30 cellular contexts compared by ENCODE assay signal in genomic region chr10:11639861-11640764, GRCh38. TPM values are rescaled to one million over a fixed set of nuclear protein-coding genes. Genes with fewer than 3 reads are reported as not detected.
A peak's percentile ranks its signal among the peaks of the same experiment; 100 is the strongest.
DNase-seq lines count a peak whose midpoint lies in the region; ATAC-seq, FAIRE-seq and TF ChIP-seq lines count a peak whose summit lies in the region.
"Had no signal": no experiment of that assay in that cellular context is flagged by ENCODE, and none has a peak within 500 bp of the region (broad histone marks: within the 10 kb centered on the region; RNA-seq: fewer than 3 reads in every experiment).

No MANE protein-coding gene starts in this region.

- no peak overlapping the region for H3K27ac Mint-ChIP-seq in astrocyte (ENCODE audit: unreplicated experiment)
- H3K27ac Mint-ChIP-seq: activated CD4-positive, alpha-beta memory T cell treated with anti-CD3 and anti-CD28 coated beads, Interleukin-2, amount 10 ng/mL, durations not matched to agents 7 days and 5 days; CD4-positive, alpha-beta T cell; IgD-negative memory B cell; natural killer cell treated with Interleukin-12 subunit alpha and Interleukin-12 subunit beta and Interleukin-15 and Interleukin-18, amount 100 ng/mL, for 72 hours; stimulated activated effector memory CD8-positive, alpha-beta T cell treated with anti-CD3 and anti-CD28 coated beads, Interleukin-12 subunit alpha, Interleukin-12 subunit beta, amount 100 ng/mL, for 72 hours; T-helper 17 cell had no signal

- no peaks in the 10 kb centered on the region for H3K36me3 ChIP-seq in HEK293 (ENCODE audit: control insufficient read depth in 2 of 2, insufficient read depth in 1 of 2, low read length in 2 of 2)
- no peaks in the 10 kb centered on the region for H3K36me3 ChIP-seq in astrocyte (ENCODE audit: insufficient read depth, low read length)
- no peaks in the 10 kb centered on the region for H3K36me3 ChIP-seq in mesendoderm (ENCODE audit: control insufficient read depth, insufficient read depth, low read length)
- H3K36me3 ChIP-seq in Karpas-422 (ENCODE audit: insufficient read depth, low read length) = no peaks in the 10 kb centered on the region
- H3K36me3 ChIP-seq: SJSA1, thoracic aorta had no signal

- H3K9me2 ChIP-seq in Karpas-422 (replicated peaks; ENCODE audit: insufficient read depth, low read length) = no peaks in the 10 kb centered on the region

- WGBS in mesendoderm (ENCODE audit: extremely low coverage, insufficient coverage, low lambda C conversion rate) = no CpG with 5 or more reads among the region's 14 CpGs

- H4K8ac ChIP-seq in mesendoderm (ENCODE audit: low read depth, low read length) = no peak overlapping the region

- no peak for TF ChIP-seq CTCF in HEK293 (tag by site-specific recombination; IDR thresholded peaks at IDR 0.05)
- no peak for TF ChIP-seq CTCF in astrocyte (IDR thresholded peaks at IDR 0.05; ENCODE audit: insufficient read depth, low read depth, low read length)
- TF ChIP-seq CTCF in coronary artery (IDR thresholded peaks at IDR 0.05) = no peak

- H3K9me3 ChIP-seq in HEK293 (ENCODE audit: control insufficient read depth, insufficient read depth, low read depth, low read length) (no peaks in the 10 kb centered on the region), astrocyte (ENCODE audit: insufficient read depth, low read depth, low read length) (no peaks in the 10 kb centered on the region), Karpas-422 (ENCODE audit: low read length) (no peaks in the 10 kb centered on the region)
- H3K9me3 ChIP-seq: SJSA1, thoracic aorta had no signal

- H2AFZ ChIP-seq in astrocyte (ENCODE audit: low read depth, low read length) (no peak overlapping the region), Karpas-422 (ENCODE audit: low read length) (no peak overlapping the region)
- H2AFZ ChIP-seq: parathyroid adenoma had no signal

- no peaks in the 10 kb centered on the region for H3K9me3 Mint-ChIP-seq in astrocyte (ENCODE audit: unreplicated experiment)
- H3K9me3 Mint-ChIP-seq: activated CD4-positive, alpha-beta memory T cell treated with anti-CD3 and anti-CD28 coated beads, Interleukin-2, amount 10 ng/mL, durations not matched to agents 7 days and 5 days; CD4-positive, alpha-beta T cell; IgD-negative memory B cell; natural killer cell treated with Interleukin-12 subunit alpha and Interleukin-12 subunit beta and Interleukin-15 and Interleukin-18, amount 100 ng/mL, for 72 hours; stimulated activated effector memory CD8-positive, alpha-beta T cell treated with anti-CD3 and anti-CD28 coated beads, Interleukin-12 subunit alpha, Interleukin-12 subunit beta, amount 100 ng/mL, for 72 hours had no signal

- H3K79me1 ChIP-seq in mesendoderm (ENCODE audit: low read length) = no peaks in the 10 kb centered on the region

- no peak for FAIRE-seq in astrocyte (lab: Jason Lieb, UNC)

- no peak overlapping the region for H3K18ac ChIP-seq in mesendoderm (ENCODE audit: low read length)

- H3K79me2 ChIP-seq in astrocyte (ENCODE audit: insufficient read depth, low read length) = no peaks in the 10 kb centered on the region
- no peaks in the 10 kb centered on the region for H3K79me2 ChIP-seq in mesendoderm (ENCODE audit: control insufficient read depth, insufficient read depth, low read length)
- no peaks in the 10 kb centered on the region for H3K79me2 ChIP-seq in Karpas-422 (ENCODE audit: low read length)
- H3K79me2 ChIP-seq: parathyroid adenoma had no signal

- CTCF ChIA-PET in HEK293 (lab: Yijun Ruan, JAX) = interaction anchor here (0.6 kb wide), 1 partner anchor 93 kb away, joined by 3 read pairs; no protein-coding TSS in a partner anchor

- H3K4me1 Mint-ChIP-seq in astrocyte (ENCODE audit: low read depth, unreplicated experiment) = peaks cover 6% of the 10 kb centered on the region
- H3K4me1 Mint-ChIP-seq: activated CD4-positive, alpha-beta memory T cell treated with anti-CD3 and anti-CD28 coated beads, Interleukin-2, amount 10 ng/mL, durations not matched to agents 7 days and 5 days; stimulated activated effector memory CD8-positive, alpha-beta T cell treated with anti-CD3 and anti-CD28 coated beads, Interleukin-12 subunit alpha, Interleukin-12 subunit beta, amount 100 ng/mL, for 72 hours had no signal

- peak; percentile 32 for DNase-seq in NCI-H146 treated with DMSO at 0.1 percent for 48 hours (lab: John Stamatoyannopoulos, UW; ENCODE audit: unreplicated experiment)
- DNase-seq in astrocyte (ENCODE audit: low read depth) = no peak
- DNase-seq in mesendoderm = peak; percentile 9
- DNase-seq in coronary artery (ENCODE audit: low spot score) = no peak
- DNase-seq in activated naive CD4-positive, alpha-beta T cell (lab: John Stamatoyannopoulos, UW) = no peak
- DNase-seq in Karpas-422 = no peak
- DNase-seq: activated CD4-positive, alpha-beta memory T cell treated with anti-CD3 and anti-CD28 coated beads, Interleukin-2, amount 10 ng/mL, durations not matched to agents 7 days and 5 days; activated CD4-positive, CD25-positive, alpha-beta regulatory T cell; activated naive CD4-positive, alpha-beta T cell treated with Interleukin-2 at 50 U/mL for 16 hours; aorta; CD4-positive, alpha-beta T cell; cerebellar nuclear complex; DMS153; effector CD4-positive, alpha-beta T cell; GDM1; kidney glomerular epithelial cell; NCI-H2107; NCI-H510A treated with DMSO at 0.1 percent for 48 hours; PC-3; T-helper 17 cell had no signal

- POLR2A ChIA-PET in HEK293 (lab: Yijun Ruan, JAX) = no interaction called here

- no peaks in the 10 kb centered on the region for H3K36me3 Mint-ChIP-seq in astrocyte (ENCODE audit: low read depth, unreplicated experiment)
- H3K36me3 Mint-ChIP-seq: IgD-negative memory B cell; stimulated activated effector memory CD8-positive, alpha-beta T cell treated with anti-CD3 and anti-CD28 coated beads, Interleukin-12 subunit alpha, Interleukin-12 subunit beta, amount 100 ng/mL, for 72 hours had no signal

- no peak overlapping the region for H3K4ac ChIP-seq in mesendoderm (ENCODE audit: low read depth, low read length)

- H2AK5ac ChIP-seq in mesendoderm (ENCODE audit: low read length) = no peak overlapping the region

- H3K4me3 ChIP-seq in HEK293 (ENCODE audit: low read depth, low read length) (no peak overlapping the region), astrocyte (ENCODE audit: insufficient read depth, low read depth, low read length) (no peak overlapping the region), mesendoderm (ENCODE audit: low read length) (no peak overlapping the region), coronary artery (no peak overlapping the region), Karpas-422 (ENCODE audit: low read length) (no peak overlapping the region)
- H3K4me3 ChIP-seq: SJSA1, thoracic aorta had no signal

- H3K23ac ChIP-seq in mesendoderm (ENCODE audit: low read length) = no peak overlapping the region

- H4K5ac ChIP-seq in mesendoderm (ENCODE audit: low read length) = no peak overlapping the region

- no peak overlapping the region for H2BK120ac ChIP-seq in mesendoderm (ENCODE audit: low read depth, low read length)

- peak overlapping the region; percentile 30 for H3K4me3 Mint-ChIP-seq in astrocyte (ENCODE audit: unreplicated experiment)
- H3K4me3 Mint-ChIP-seq: activated CD4-positive, alpha-beta memory T cell treated with anti-CD3 and anti-CD28 coated beads, Interleukin-2, amount 10 ng/mL, durations not matched to agents 7 days and 5 days; CD4-positive, alpha-beta T cell; IgD-negative memory B cell; natural killer cell treated with Interleukin-12 subunit alpha and Interleukin-12 subunit beta and Interleukin-15 and Interleukin-18, amount 100 ng/mL, for 72 hours; stimulated activated effector memory CD8-positive, alpha-beta T cell treated with anti-CD3 and anti-CD28 coated beads, Interleukin-12 subunit alpha, Interleukin-12 subunit beta, amount 100 ng/mL, for 72 hours; T-helper 17 cell had no signal

- no peak overlapping the region for H3K56ac ChIP-seq in mesendoderm (ENCODE audit: low read length)

- no peak overlapping the region for H2BK5ac ChIP-seq in mesendoderm (ENCODE audit: low read length)

- no peaks in the 10 kb centered on the region for H4K20me1 ChIP-seq in astrocyte (ENCODE audit: insufficient read depth, low read length)
- no peaks in the 10 kb centered on the region for H4K20me1 ChIP-seq in Karpas-422 (ENCODE audit: insufficient read depth, low read depth, low read length)

- no peak overlapping the region for H3K27ac ChIP-seq in HEK293 (ENCODE audit: extremely low read depth, low read depth, low read length)
- H3K27ac ChIP-seq in astrocyte (ENCODE audit: low read depth, low read length) = no peak overlapping the region
- no peak overlapping the region for H3K27ac ChIP-seq in mesendoderm (ENCODE audit: low read depth, low read length)
- H3K27ac ChIP-seq in coronary artery = no peak overlapping the region
- H3K27ac ChIP-seq in Karpas-422 (ENCODE audit: low read length) = no peak overlapping the region
- H3K27ac ChIP-seq: HL-60, parathyroid adenoma, SJSA1, thoracic aorta had no signal

- H3K4me1 ChIP-seq in HEK293 (ENCODE audit: control insufficient read depth, insufficient read depth, low read length) = no peaks in the 10 kb centered on the region
- H3K4me1 ChIP-seq in astrocyte (ENCODE audit: insufficient read depth, low read length) = no peaks in the 10 kb centered on the region
- peaks cover 7% of the 10 kb centered on the region for H3K4me1 ChIP-seq in mesendoderm (ENCODE audit: control insufficient read depth, low read depth, low read length)
- H3K4me1 ChIP-seq in Karpas-422 (ENCODE audit: low read length) = peaks cover 43% of the 10 kb centered on the region
- H3K4me1 ChIP-seq: parathyroid adenoma, SJSA1 had no signal

- no peak for ATAC-seq in HG02623 (IDR thresholded peaks at IDR 0.05; ENCODE audit: unreplicated experiment)
- ATAC-seq: esophagus mucosa; natural killer cell treated with Interleukin-12 subunit alpha and Interleukin-12 subunit beta and Interleukin-15 and Interleukin-18, amount 100 ng/mL, for 72 hours; PC-3; stimulated activated effector memory CD8-positive, alpha-beta T cell treated with anti-CD3 and anti-CD28 coated beads, Interleukin-12 subunit alpha, Interleukin-12 subunit beta, amount 100 ng/mL, for 72 hours; T-helper 17 cell had no signal

- no peak overlapping the region for H3K4me2 ChIP-seq in astrocyte (ENCODE audit: low read length)
- H3K4me2 ChIP-seq in mesendoderm (ENCODE audit: low read length) = no peak overlapping the region
- no peak overlapping the region for H3K4me2 ChIP-seq in Karpas-422 (ENCODE audit: low read depth, low read length, poor library complexity, severe bottlenecking)

- H3K27me3 ChIP-seq in astrocyte (ENCODE audit: insufficient read depth, low read length) (no peaks in the 10 kb centered on the region), mesendoderm (ENCODE audit: insufficient read depth, low read length, poor library complexity) (no peaks in the 10 kb centered on the region), Karpas-422 (ENCODE audit: low read length) (no peaks in the 10 kb centered on the region)
- H3K27me3 ChIP-seq: SJSA1 had no signal

- no peak overlapping the region for H2BK15ac ChIP-seq in mesendoderm (replicated peaks; ENCODE audit: low read depth)

- H3K27me3 Mint-ChIP-seq in astrocyte (ENCODE audit: low read depth, unreplicated experiment) = peaks cover 23% of the 10 kb centered on the region

- H3K9ac ChIP-seq in astrocyte (ENCODE audit: low read length) = no peak overlapping the region
- no peak overlapping the region for H3K9ac ChIP-seq in mesendoderm (ENCODE audit: low read length)
- no peak overlapping the region for H3K9ac ChIP-seq in Karpas-422 (ENCODE audit: low read length)
- H3K9ac ChIP-seq: parathyroid adenoma had no signal

RNA-seq across cellular contexts. Expression of gene USP6NL, which starts 28.7 kb away (rescaled TPM):
- 15.1 and 16.6 TPM in 2 replicates for total RNA-seq in astrocyte
- 19.8 TPM for polyA plus RNA-seq in mesendoderm (2013, experiment 1 of 2)
- 19.1 TPM for polyA plus RNA-seq in mesendoderm (2013, experiment 2 of 2)
- 54.3 and 63.9 TPM in 2 replicates for total RNA-seq in Karpas-422 (2014; rRNA removed; shearing (Covaris generic); ENCODE audit: low replicate concordance)

Comparison
In these comparisons a context has a peak if more than half of its experiments do, and no peak if none do; other contexts are left out.
1. DNase-seq: peak in NCI-H146 treated with DMSO at 0.1 percent for 48 hours (single experiment) and mesendoderm (single experiment); none in astrocyte (single experiment), coronary artery (single experiment), activated naive CD4-positive, alpha-beta T cell (0 of 4) and Karpas-422 (single experiment).